8 cellular contexts compared by ENCODE assay signal in genomic region chr6:52995913-52996685, GRCh38. TPM values are rescaled to one million over a fixed set of nuclear protein-coding genes. Genes with fewer than 3 reads are reported as not detected.
DNase-seq lines count a peak whose midpoint lies in the region; ATAC-seq and TF ChIP-seq lines count a peak whose summit lies in the region.

No MANE protein-coding gene starts in this region.

- no peaks in the 10 kb centered on the region for H3K36me3 ChIP-seq in endocrine pancreas (ENCODE audit: control insufficient read depth, insufficient read depth, low read length)
- peaks cover 0 to 10% of the 10 kb centered on the region in 2 donors for H3K36me3 ChIP-seq in muscle layer of duodenum (ENCODE audit: control insufficient read depth in 1 of 2, insufficient read depth in 2 of 2, low read length in 2 of 2)
- no peaks in the 10 kb centered on the region for H3K36me3 ChIP-seq in thoracic aorta

- H3K27me3 ChIP-seq in endocrine pancreas (ENCODE audit: control insufficient read depth, insufficient read depth, low read length) (no peaks in the 10 kb centered on the region), muscle layer of duodenum (ENCODE audit: low read depth, low read length) (no peaks in the 10 kb centered on the region), thoracic aorta (replicated peaks; ENCODE audit: insufficient read depth) (no peaks in the 10 kb centered on the region)

- peak overlapping the region; percentile 77 for H3K4me3 ChIP-seq in GM08714 (ENCODE audit: low read length)
- peak overlapping the region; percentile 75 for H3K4me3 ChIP-seq in endocrine pancreas (ENCODE audit: control insufficient read depth, insufficient read depth, low read length)
- H3K4me3 ChIP-seq in muscle layer of duodenum (ENCODE audit: low read depth in 1 of 2, low read length in 2 of 2) = peak overlapping the region; percentile 35 to 92
- peak overlapping the region; percentile 76 for H3K4me3 ChIP-seq in thoracic aorta

- ATAC-seq in thoracic aorta (ENCODE audit: insufficient number of reproducible peaks, low FRiP score, low read depth) (no peak), HG03520 (IDR thresholded peaks at IDR 0.05; ENCODE audit: unreplicated experiment) (no peak), HG02840 (IDR thresholded peaks at IDR 0.05; ENCODE audit: low FRiP score, unreplicated experiment) (no peak)

- no peak for TF ChIP-seq CTCF in thoracic aorta (IDR thresholded peaks at IDR 0.05)

- DNase-seq in NCI-H2171 (lab: John Stamatoyannopoulos, UW) = peak; percentile 11
- peak; percentile 11 to 17 for DNase-seq in activated CD4-positive, alpha-beta T cell treated with anti-CD3 and anti-CD28 coated beads for 4 hours
- no peak for DNase-seq in thoracic aorta (ENCODE audit: low spot score)

- no peak overlapping the region for H3K27ac ChIP-seq in muscle layer of duodenum (ENCODE audit: low read length)
- peak overlapping the region; percentile 93 to 96 for H3K27ac ChIP-seq in thoracic aorta

- H3K9me3 ChIP-seq in endocrine pancreas (ENCODE audit: control insufficient read depth, low read length) (no peaks in the 10 kb centered on the region), muscle layer of duodenum (ENCODE audit: control insufficient read depth in 1 of 2, low read length in 2 of 2) (no peaks in the 10 kb centered on the region), thoracic aorta (no peaks in the 10 kb centered on the region)

- no peak overlapping the region for H3K9ac ChIP-seq in endocrine pancreas (ENCODE audit: control insufficient read depth, insufficient read depth, low read length)

- H3K4me1 ChIP-seq in endocrine pancreas (ENCODE audit: control insufficient read depth, insufficient read depth, low read length) (peaks cover 7% of the 10 kb centered on the region), muscle layer of duodenum (ENCODE audit: control insufficient read depth in 1 of 2, insufficient read depth in 2 of 2, low read length in 2 of 2) (no peaks in the 10 kb centered on the region), thoracic aorta (ENCODE audit: control insufficient read depth in 1 of 2, low read depth in 2 of 2) (peaks cover 6 to 36% of the 10 kb centered on the region in 2 donors)

RNA-seq across cellular contexts. Expression of gene GSTA4, which starts 1.0 kb away (rescaled TPM):
- 10 to 100 TPM; 18.1 to 19.4 TPM for total RNA-seq in thoracic aorta
